Comparison of ENCODE assay signal across 22 cellular contexts in genomic region chr3:156051651-156052050, GRCh38.
"Had no signal": no experiment of that assay in that cellular context is flagged by ENCODE, and none has a peak within 500 bp of the region (broad histone marks: within the 10 kb centered on the region; RNA-seq: fewer than 3 reads in every experiment).

No MANE protein-coding gene starts in this region.

- H3K4me1 Mint-ChIP-seq: stimulated activated effector memory CD8-positive, alpha-beta T cell treated with anti-CD3 and anti-CD28 coated beads, Interleukin-12 subunit alpha, Interleukin-12 subunit beta, amount 100 ng/mL, for 72 hours; stimulated activated memory B cell treated with anti-CD40 and anti-IgM and Interleukin-4, amounts not matched to agents 10 μg/mL and 1 μg/mL and 100 μg/mL, for 72 hours had no signal

- H3K27me3 Mint-ChIP-seq: type B pancreatic cell had no signal

- DNase-seq: stimulated activated CD4-positive, alpha-beta T cell treated with anti-CD3 and anti-CD28 coated beads, Interleukin-2, amount 100 ng/mL, for 24 hours; stimulated activated CD4-positive, alpha-beta T cell treated with anti-CD3 and anti-CD28 coated beads, Interleukin-2, amount 100 ng/mL, for 48 hours; stimulated activated CD4-positive, alpha-beta T cell treated with anti-CD3 and anti-CD28 coated beads, Interleukin-4, amount 100 ng/mL, for 1 hour; stimulated activated CD4-positive, alpha-beta T cell treated with anti-CD3 and anti-CD28 coated beads, Interleukin-4, amount 100 ng/mL, for 24 hours; stimulated activated CD4-positive, alpha-beta T cell treated with anti-CD3 and anti-CD28 coated beads, Interleukin-4, amount 100 ng/mL, for 4 hours; stimulated activated CD8-positive, alpha-beta memory T cell treated with anti-CD3 and anti-CD28 coated beads, Interleukin-4, amount 100 ng/mL, for 48 hours; stimulated activated naive B cell treated with anti-CD40 and anti-IgM and Interleukin-4, amounts not matched to agents 10 μg/mL and 1 μg/mL and 100 μg/mL, for 72 hours; stimulated activated naive CD4-positive, alpha-beta T cell; stimulated activated naive CD4-positive, alpha-beta T cell treated with Interleukin-2 at 50 U/mL for 16 hours; stomach; substantia nigra; testis; thyroid gland; tibial artery; transverse colon; trophoblast cell; upper lobe of right lung; uterus had no signal

- H3K27ac Mint-ChIP-seq: stimulated activated effector memory CD8-positive, alpha-beta T cell treated with anti-CD3 and anti-CD28 coated beads, Interleukin-12 subunit alpha, Interleukin-12 subunit beta, amount 100 ng/mL, for 72 hours; stimulated activated memory B cell treated with anti-CD40 and anti-IgM and Interleukin-4, amounts not matched to agents 10 μg/mL and 1 μg/mL and 100 μg/mL, for 72 hours; stimulated activated naive B cell treated with anti-CD40 and anti-IgM and Interleukin-4, amounts not matched to agents 10 μg/mL and 1 μg/mL and 100 μg/mL, for 72 hours; stimulated activated naive CD8-positive, alpha-beta T cell treated with anti-CD3 and anti-CD28 coated beads, Interleukin-15, Interleukin-2, amounts not matched to agents 100 ng/mL and 50 ng/mL, for 24 hours; type B pancreatic cell had no signal

- ATAC-seq: stimulated activated effector memory CD8-positive, alpha-beta T cell treated with anti-CD3 and anti-CD28 coated beads, Interleukin-12 subunit alpha, Interleukin-12 subunit beta, amount 100 ng/mL, for 72 hours; stimulated activated memory B cell treated with anti-CD40 and anti-IgM and Interleukin-4, amounts not matched to agents 10 μg/mL and 1 μg/mL and 100 μg/mL, for 72 hours; stimulated activated naive B cell treated with anti-CD40 and anti-IgM and Interleukin-4, amounts not matched to agents 10 μg/mL and 1 μg/mL and 100 μg/mL, for 72 hours; upper lobe of right lung had no signal

- H3K9me3 Mint-ChIP-seq: stimulated activated effector memory CD8-positive, alpha-beta T cell treated with anti-CD3 and anti-CD28 coated beads, Interleukin-12 subunit alpha, Interleukin-12 subunit beta, amount 100 ng/mL, for 72 hours; stimulated activated naive CD8-positive, alpha-beta T cell treated with anti-CD3 and anti-CD28 coated beads, Interleukin-15, Interleukin-2, amounts not matched to agents 100 ng/mL and 50 ng/mL, for 24 hours had no signal

- H3K4me3 Mint-ChIP-seq: stimulated activated effector memory CD8-positive, alpha-beta T cell treated with anti-CD3 and anti-CD28 coated beads, Interleukin-12 subunit alpha, Interleukin-12 subunit beta, amount 100 ng/mL, for 72 hours; stimulated activated memory B cell treated with anti-CD40 and anti-IgM and Interleukin-4, amounts not matched to agents 10 μg/mL and 1 μg/mL and 100 μg/mL, for 72 hours; stimulated activated naive B cell treated with anti-CD40 and anti-IgM and Interleukin-4, amounts not matched to agents 10 μg/mL and 1 μg/mL and 100 μg/mL, for 72 hours; stimulated activated naive CD8-positive, alpha-beta T cell treated with anti-CD3 and anti-CD28 coated beads, Interleukin-15, Interleukin-2, amounts not matched to agents 100 ng/mL and 50 ng/mL, for 24 hours; type B pancreatic cell had no signal
